ENCODE assay signal across 8 cellular contexts in genomic region chr15:85618956-85619491, GRCh38.
DNase-seq lines count a peak whose midpoint lies in the region; ATAC-seq and TF ChIP-seq lines count a peak whose summit lies in the region.

No MANE protein-coding gene starts in this region.

- 1 to 2% methylated on average over 8 of the region's 8 CpGs for WGBS in upper lobe of left lung, 2 donors

- H3K27me3 Mint-ChIP-seq in glutamatergic neuron (ENCODE audit: unreplicated experiment): no peaks in the 10 kb centered on the region

- H3K79me2 ChIP-seq in parathyroid adenoma: no peaks in the 10 kb centered on the region

- TF ChIP-seq CTCF in glutamatergic neuron (IDR thresholded peaks at IDR 0.05; ENCODE audit: partially characterized antibody, unreplicated experiment) (no peak), parathyroid adenoma (IDR thresholded peaks at IDR 0.05) (no peak), upper lobe of left lung (IDR thresholded peaks at IDR 0.05) (no peak)

- no peak overlapping the region for H3K4me3 Mint-ChIP-seq in glutamatergic neuron (ENCODE audit: unreplicated experiment)

- ATAC-seq in GM21367 (IDR thresholded peaks at IDR 0.05; ENCODE audit: unreplicated experiment): peak; percentile 52
- peak; percentile 71 to 84 for ATAC-seq in upper lobe of left lung (ENCODE audit: low FRiP score in 2 of 2)
- no peak for ATAC-seq in HG03460 (IDR thresholded peaks at IDR 0.05; ENCODE audit: unreplicated experiment)

- H2AFZ ChIP-seq in parathyroid adenoma: no peak overlapping the region

- TF ChIP-seq EP300 in upper lobe of left lung (IDR thresholded peaks at IDR 0.05): no peak

- peaks cover 23% of the 10 kb centered on the region for H3K4me1 Mint-ChIP-seq in glutamatergic neuron (ENCODE audit: low read depth, unreplicated experiment)

- H3K9me3 ChIP-seq in parathyroid adenoma (ENCODE audit: control insufficient read depth, low read length) (no peaks in the 10 kb centered on the region), upper lobe of left lung (no peaks in the 10 kb centered on the region)

- H3K4me3 ChIP-seq in parathyroid adenoma (ENCODE audit: low read depth, low read length) (peak overlapping the region; percentile 47), upper lobe of left lung (peak overlapping the region in 3 of 4 donors; percentile 38 to 50 (median 39))

- no peaks in the 10 kb centered on the region for H3K36me3 ChIP-seq in parathyroid adenoma (ENCODE audit: control insufficient read depth, insufficient read depth, low read length)
- no peaks in the 10 kb centered on the region for H3K36me3 ChIP-seq in upper lobe of left lung

- H3K4me2 ChIP-seq in parathyroid adenoma (ENCODE audit: low read length): no peak overlapping the region

- in situ Hi-C loops in ACHN (cut with HindIII; ENCODE audit: low pct_ligation_motif_present, low pct_unique_long_range_greater_than_20kb, low sequenced_read_pairs): no loop called here

- H3K27me3 ChIP-seq in parathyroid adenoma (ENCODE audit: control insufficient read depth, insufficient read depth, low read length): no peaks in the 10 kb centered on the region
- H3K27me3 ChIP-seq in upper lobe of left lung: no peaks in the 10 kb centered on the region

- H3K4me1 ChIP-seq in parathyroid adenoma (no peaks in the 10 kb centered on the region), upper lobe of left lung (peaks cover 76 to 94% (median 85%) of the 10 kb centered on the region in 4 donors)

- H3K27ac ChIP-seq in parathyroid adenoma (peak overlapping the region; percentile 83), upper lobe of left lung (peak overlapping the region; percentile 82 to 90 (median 82))

- peak in 2 of 4 donors; percentile 20 to 35 for TF ChIP-seq POLR2A in upper lobe of left lung (IDR thresholded peaks at IDR 0.05)

- H3K36me3 Mint-ChIP-seq in glutamatergic neuron (ENCODE audit: unreplicated experiment): no peaks in the 10 kb centered on the region

- DNase-seq in ACHN: peak; percentile 84
- peak; percentile 88 for DNase-seq in MV-4-11 (lab: John Stamatoyannopoulos, UW)
- DNase-seq in activated T-helper 9 cell treated with anti-CD3 and anti-CD28 coated beads, Interleukin-2, amount 50 U/mL, for 16 hours (ENCODE audit: low read depth): peak; percentile 56
- peak; percentile 41 for DNase-seq in glutamatergic neuron
- DNase-seq in upper lobe of left lung: peak in 1 of 2 donors; percentile 67

- no peak overlapping the region for H3K9ac ChIP-seq in parathyroid adenoma

- H3K27ac Mint-ChIP-seq in glutamatergic neuron (ENCODE audit: unreplicated experiment): no peak overlapping the region

- H3K9me3 Mint-ChIP-seq in glutamatergic neuron (ENCODE audit: unreplicated experiment): peaks cover 2% of the 10 kb centered on the region
